In genomic region chr16:56493131-56493530, GRCh38 we compare ENCODE assay signal across 23 cellular contexts.
"Had no signal": no experiment of that assay in that cellular context is flagged by ENCODE, and none has a peak within 500 bp of the region (broad histone marks: within the 10 kb centered on the region; RNA-seq: fewer than 3 reads in every experiment).

No MANE protein-coding gene starts in this region.

- H3K79me2 ChIP-seq: hepatocyte, parathyroid adenoma had no signal

- H3K9me3 ChIP-seq: breast epithelium, gastrocnemius medialis, right atrium auricular region, spleen, tibial nerve had no signal

- H3K9ac ChIP-seq: neural progenitor cell, parathyroid adenoma had no signal

- H3K4me1 ChIP-seq: breast epithelium, gastrocnemius medialis, neural progenitor cell, right atrium auricular region, spleen, tibial nerve had no signal

- H3K36me3 ChIP-seq: breast epithelium, neural progenitor cell had no signal

- ATAC-seq: left colon, natural killer cell had no signal

- H3K4me3 ChIP-seq: breast epithelium, gastrocnemius medialis, hepatocyte, neural progenitor cell, right atrium auricular region, spleen, tibial nerve had no signal

- H3K4me2 ChIP-seq: hepatocyte, neural progenitor cell had no signal

- H3K27me3 ChIP-seq: breast epithelium, gastrocnemius medialis, hepatocyte, neural progenitor cell, right atrium auricular region, spleen, tibial nerve had no signal

- H3K27ac ChIP-seq: breast epithelium, hepatocyte, neural progenitor cell, parathyroid adenoma, right atrium auricular region, spleen, tibial nerve had no signal

- H2AFZ ChIP-seq: hepatocyte, neural progenitor cell, parathyroid adenoma had no signal

- DNase-seq: activated CD4-positive, alpha-beta T cell treated with anti-CD3 and anti-CD28 coated beads for 4 hours; activated CD4-positive, alpha-beta T cell treated with anti-CD3 and anti-CD28 coated beads, Interleukin-2, amount 50 U/mL, for 48 hours; activated CD8-positive, alpha-beta memory T cell treated with anti-CD3 and anti-CD28 coated beads for 24 hours; activated effector memory CD4-positive, alpha-beta T cell treated with Interleukin-2 at 50 U/mL for 16 hours; activated naive CD4-positive, alpha-beta T cell treated with anti-CD3 and anti-CD28 coated beads for 36 hours; activated naive CD8-positive, alpha-beta T cell treated with anti-CD3 and anti-CD28 coated beads for 36 hours; amygdala; dermis blood vessel endothelial cell; effector CD4-positive, alpha-beta T cell; kidney; left colon; natural killer cell; occipital lobe; spleen; stimulated activated naive CD4-positive, alpha-beta T cell; T-helper 1 cell had no signal
